In genomic region chr21:38036016-38036415, GRCh38 we compare ENCODE assay signal across 19 cellular contexts.
DNase-seq lines count a peak whose midpoint lies in the region; ATAC-seq, FAIRE-seq and TF ChIP-seq lines count a peak whose summit lies in the region.
"Had no signal": no experiment of that assay in that cellular context is flagged by ENCODE, and none has a peak within 500 bp of the region (broad histone marks: within the 10 kb centered on the region; RNA-seq: fewer than 3 reads in every experiment).

No MANE protein-coding gene starts in this region.

- H3K9me3 ChIP-seq in astrocyte (ENCODE audit: insufficient read depth, low read depth, low read length) (no peaks in the 10 kb centered on the region), left ventricle myocardium inferior (replicated peaks) (no peaks in the 10 kb centered on the region)
- H3K9me3 ChIP-seq: BLaER1 treated with 17β-estradiol and CSF1 and Interleukin-3, amounts not matched to agents 10 nM and 100 nM had no signal

- no peaks in the 10 kb centered on the region for H3K36me3 Mint-ChIP-seq in astrocyte (ENCODE audit: low read depth, unreplicated experiment)
- no peaks in the 10 kb centered on the region for H3K36me3 Mint-ChIP-seq in osteocyte (ENCODE audit: unreplicated experiment)
- H3K36me3 Mint-ChIP-seq: CD4-positive, CD25-positive, alpha-beta regulatory T cell had no signal

- H3K79me2 ChIP-seq in astrocyte (ENCODE audit: insufficient read depth, low read length) (no peaks in the 10 kb centered on the region), mesendoderm (ENCODE audit: control insufficient read depth, insufficient read depth, low read length) (no peaks in the 10 kb centered on the region)

- H3K18ac ChIP-seq in mesendoderm (ENCODE audit: low read length): no peak overlapping the region

- H3K27me3 Mint-ChIP-seq in astrocyte (ENCODE audit: low read depth, unreplicated experiment): no peaks in the 10 kb centered on the region
- H3K27me3 Mint-ChIP-seq in osteocyte (ENCODE audit: unreplicated experiment): peaks cover 53% of the 10 kb centered on the region
- H3K27me3 Mint-ChIP-seq: CD4-positive, CD25-positive, alpha-beta regulatory T cell had no signal

- H4K5ac ChIP-seq in mesendoderm (ENCODE audit: low read length): no peak overlapping the region

- H3K27ac ChIP-seq in astrocyte (ENCODE audit: low read depth, low read length) (no peak overlapping the region), left ventricle myocardium inferior (replicated peaks) (no peak overlapping the region), mesendoderm (ENCODE audit: low read depth, low read length) (no peak overlapping the region)
- H3K27ac ChIP-seq: 22Rv1; BLaER1 treated with 17β-estradiol and CSF1 and Interleukin-3, amounts not matched to agents 10 nM and 100 nM; HL-60 had no signal

- no peaks in the 10 kb centered on the region for H3K9me3 Mint-ChIP-seq in astrocyte (ENCODE audit: unreplicated experiment)
- no peaks in the 10 kb centered on the region for H3K9me3 Mint-ChIP-seq in osteocyte (ENCODE audit: unreplicated experiment)

- no peak overlapping the region for H2BK5ac ChIP-seq in mesendoderm (ENCODE audit: low read length)

- H3K4me3 Mint-ChIP-seq in astrocyte (ENCODE audit: unreplicated experiment) (peak overlapping the region; percentile 31), osteocyte (ENCODE audit: unreplicated experiment) (no peak overlapping the region)
- H3K4me3 Mint-ChIP-seq: CD4-positive, CD25-positive, alpha-beta regulatory T cell had no signal

- H3K27ac Mint-ChIP-seq in astrocyte (ENCODE audit: unreplicated experiment) (no peak overlapping the region), osteocyte (ENCODE audit: unreplicated experiment) (no peak overlapping the region)
- H3K27ac Mint-ChIP-seq: CD4-positive, CD25-positive, alpha-beta regulatory T cell had no signal

- intact Hi-C loops in Right ventricle myocardium inferior (cut with DNase I) (no loop called here), cardiac septum (cut with DNase I) (no loop called here), left ventricle myocardium inferior (cut with micrococcal nuclease) (no loop called here)

- H3K56ac ChIP-seq in mesendoderm (ENCODE audit: low read length): no peak overlapping the region

- ATAC-seq in Right ventricle myocardium inferior: peak; percentile 84

- H3K4ac ChIP-seq in mesendoderm (ENCODE audit: low read depth, low read length): no peak overlapping the region

- H3K23ac ChIP-seq in mesendoderm (ENCODE audit: low read length): no peak overlapping the region

- H3K27me3 ChIP-seq in astrocyte (ENCODE audit: insufficient read depth, low read length) (peaks cover 3% of the 10 kb centered on the region), left ventricle myocardium inferior (ENCODE audit: low read depth) (peaks cover 6% of the 10 kb centered on the region), mesendoderm (ENCODE audit: insufficient read depth, low read length, poor library complexity) (no peaks in the 10 kb centered on the region)
- H3K27me3 ChIP-seq: BLaER1 treated with 17β-estradiol and CSF1 and Interleukin-3, amounts not matched to agents 10 nM and 100 nM had no signal

- no peak overlapping the region for H2BK15ac ChIP-seq in mesendoderm (replicated peaks; ENCODE audit: low read depth)

- WGBS in mesendoderm (ENCODE audit: extremely low coverage, insufficient coverage, low lambda C conversion rate): no CpG with 5 or more reads among the region's 7 CpGs

- H2BK120ac ChIP-seq in mesendoderm (ENCODE audit: low read depth, low read length): no peak overlapping the region

- no peaks in the 10 kb centered on the region for H4K20me1 ChIP-seq in astrocyte (ENCODE audit: insufficient read depth, low read length)
- H4K20me1 ChIP-seq: BLaER1 treated with 17β-estradiol and CSF1 and Interleukin-3, amounts not matched to agents 10 nM and 100 nM had no signal

- no peak for DNase-seq in Right ventricle myocardium inferior (ENCODE audit: missing footprints)
- no peak for DNase-seq in cardiac septum (ENCODE audit: low spot score)
- DNase-seq in astrocyte (ENCODE audit: low read depth): no peak
- peak; percentile 14 for DNase-seq in left ventricle myocardium inferior
- DNase-seq in mesendoderm: peak; percentile 26
- DNase-seq in NCI-H1048 (lab: John Stamatoyannopoulos, UW): no peak
- DNase-seq in osteocyte (ENCODE audit: extremely low spot score, unreplicated experiment): no peak
- DNase-seq in activated CD8-positive, alpha-beta memory T cell treated with anti-CD3 and anti-CD28 coated beads, Interleukin-2, amount 50 U/mL, for 4 hours: no peak
- DNase-seq: Calu3; CD4-positive, CD25-positive, alpha-beta regulatory T cell; DMS 273 treated with DMSO at 0.1 percent for 48 hours; DMS79; HCEC 1CT had no signal

- H2AK5ac ChIP-seq in mesendoderm (ENCODE audit: low read length): no peak overlapping the region

- no peak for FAIRE-seq in astrocyte (lab: Jason Lieb, UNC)
- FAIRE-seq: G401.6, GM12891, GM19239 had no signal

- no peak for TF ChIP-seq CTCF in astrocyte (IDR thresholded peaks at IDR 0.05; ENCODE audit: insufficient read depth, low read depth, low read length)
- TF ChIP-seq CTCF in left ventricle myocardium inferior (IDR thresholded peaks at IDR 0.05; ENCODE audit: borderline replicate concordance): no peak
- no peak for TF ChIP-seq CTCF in osteocyte (IDR thresholded peaks at IDR 0.05)

- H3K36me3 ChIP-seq in astrocyte (ENCODE audit: insufficient read depth, low read length) (no peaks in the 10 kb centered on the region), left ventricle myocardium inferior (no peaks in the 10 kb centered on the region), mesendoderm (ENCODE audit: control insufficient read depth, insufficient read depth, low read length) (no peaks in the 10 kb centered on the region)
- H3K36me3 ChIP-seq: BLaER1 treated with 17β-estradiol and CSF1 and Interleukin-3, amounts not matched to agents 10 nM and 100 nM had no signal

- H3K4me1 Mint-ChIP-seq in astrocyte (ENCODE audit: low read depth, unreplicated experiment) (peaks cover 20% of the 10 kb centered on the region), osteocyte (ENCODE audit: unreplicated experiment) (no peaks in the 10 kb centered on the region)
- H3K4me1 Mint-ChIP-seq: CD4-positive, CD25-positive, alpha-beta regulatory T cell had no signal

- H3K9ac ChIP-seq in astrocyte (ENCODE audit: low read length) (no peak overlapping the region), mesendoderm (ENCODE audit: low read length) (no peak overlapping the region)
- H3K9ac ChIP-seq: BLaER1 treated with 17β-estradiol and CSF1 and Interleukin-3, amounts not matched to agents 10 nM and 100 nM had no signal

- no peak overlapping the region for H4K8ac ChIP-seq in mesendoderm (ENCODE audit: low read depth, low read length)

- no peak overlapping the region for H3K4me2 ChIP-seq in astrocyte (ENCODE audit: low read length)
- H3K4me2 ChIP-seq in mesendoderm (ENCODE audit: low read length): no peak overlapping the region
- H3K4me2 ChIP-seq: BLaER1 treated with 17β-estradiol and CSF1 and Interleukin-3, amounts not matched to agents 10 nM and 100 nM had no signal

- H3K4me3 ChIP-seq in astrocyte (ENCODE audit: insufficient read depth, low read depth, low read length) (no peak overlapping the region), left ventricle myocardium inferior (no peak overlapping the region), mesendoderm (ENCODE audit: low read length) (no peak overlapping the region)
- H3K4me3 ChIP-seq: BLaER1 treated with 17β-estradiol and CSF1 and Interleukin-3, amounts not matched to agents 10 nM and 100 nM had no signal

- H2AFZ ChIP-seq in astrocyte (ENCODE audit: low read depth, low read length): no peak overlapping the region

- H3K4me1 ChIP-seq in astrocyte (ENCODE audit: insufficient read depth, low read length): no peaks in the 10 kb centered on the region
- H3K4me1 ChIP-seq in left ventricle myocardium inferior: no peaks in the 10 kb centered on the region
- H3K4me1 ChIP-seq in mesendoderm (ENCODE audit: control insufficient read depth, low read depth, low read length): no peaks in the 10 kb centered on the region

- H3K79me1 ChIP-seq in mesendoderm (ENCODE audit: low read length): no peaks in the 10 kb centered on the region

Comparison
In these comparisons a context has a peak if more than half of its experiments do, and no peak if none do; other contexts are left out.
1. DNase-seq: peak in left ventricle myocardium inferior (single experiment) and mesendoderm (single experiment); none in Right ventricle myocardium inferior (single experiment), cardiac septum (single experiment), astrocyte (single experiment), NCI-H1048 (single experiment), osteocyte (single experiment) and activated CD8-positive, alpha-beta memory T cell treated with anti-CD3 and anti-CD28 coated beads, Interleukin-2, amount 50 U/mL, for 4 hours (single experiment).